ENCODE assay signal across 16 cellular contexts in genomic region chr5:91727452-91727851, GRCh38.
DNase-seq lines count a peak whose midpoint lies in the region; ATAC-seq, FAIRE-seq and TF ChIP-seq lines count a peak whose summit lies in the region.
"Had no signal": no experiment of that assay in that cellular context is flagged by ENCODE, and none has a peak within 500 bp of the region (broad histone marks: within the 10 kb centered on the region; RNA-seq: fewer than 3 reads in every experiment).

No MANE protein-coding gene starts in this region.

- H3F3A ChIP-seq in GM23338 (replicated peaks; ENCODE audit: low read depth), result no peaks in the 10 kb centered on the region

- no peak overlapping the region for H3K9ac ChIP-seq in mesendoderm (ENCODE audit: low read length)

- no peak overlapping the region for H3K4ac ChIP-seq in mesendoderm (ENCODE audit: low read depth, low read length)

- no CpG with 5 or more reads among the region's 2 CpGs for WGBS in mesendoderm (ENCODE audit: extremely low coverage, insufficient coverage, low lambda C conversion rate)
- 32 to 35% methylated on average over 2 of the region's 2 CpGs for WGBS in pancreas, 2 donors

- no peaks in the 10 kb centered on the region for H3K79me1 ChIP-seq in mesendoderm (ENCODE audit: low read length)

- H4K20me1 ChIP-seq in GM23338 (replicated peaks; ENCODE audit: insufficient read depth), result no peaks in the 10 kb centered on the region

- no peaks in the 10 kb centered on the region for H3K9me3 ChIP-seq in pancreas

- H3K27ac ChIP-seq in GM23338 (ENCODE audit: low read depth) (no peak overlapping the region), mesendoderm (ENCODE audit: low read depth, low read length) (no peak overlapping the region), pancreas (no peak overlapping the region)

- intact Hi-C loops in pancreas (cut with DNase I), result no loop called here

- no peaks in the 10 kb centered on the region for H3K9me2 ChIP-seq in GM23338 (ENCODE audit: insufficient read depth)

- H3K27me3 ChIP-seq in GM23338 (ENCODE audit: insufficient read depth) (no peaks in the 10 kb centered on the region), mesendoderm (ENCODE audit: insufficient read depth, low read length, poor library complexity) (no peaks in the 10 kb centered on the region), pancreas (no peaks in the 10 kb centered on the region)

- ATAC-seq in GM23338 (peak; percentile 93), WTC11 (peak; percentile 94), GM18909 (IDR thresholded peaks at IDR 0.05; ENCODE audit: poor library complexity, unreplicated experiment) (no peak), pancreas (no peak)
- ATAC-seq: HCT116 had no signal

- no peak overlapping the region for H2BK5ac ChIP-seq in mesendoderm (ENCODE audit: low read length)

- TF ChIP-seq CTCF in GM23338 (conservative IDR thresholded peaks at IDR 0.05; ENCODE audit: low read depth in 2 of 2) (no peak), WTC11 (IDR thresholded peaks at IDR 0.05) (no peak), pancreas (IDR thresholded peaks at IDR 0.05) (no peak)

- CTCF ChIA-PET in WTC11 (lab: Charles Lee), result interaction anchor here (1.0 kb wide), 1 partner anchor 85 kb away, joined by 3 read pairs; no protein-coding TSS in a partner anchor

- H3K4me1 Mint-ChIP-seq in GM23338 (peaks cover 35% of the 10 kb centered on the region), WTC11 (peaks cover 52% of the 10 kb centered on the region)

- H3K4me1 ChIP-seq in GM23338 (ENCODE audit: insufficient read depth), result peaks cover 22% of the 10 kb centered on the region
- H3K4me1 ChIP-seq in mesendoderm (ENCODE audit: control insufficient read depth, low read depth, low read length), result peaks cover 2% of the 10 kb centered on the region
- no peaks in the 10 kb centered on the region for H3K4me1 ChIP-seq in pancreas

- POLR2A ChIA-PET in WTC11 (lab: Charles Lee), result no interaction called here

- peak overlapping the region; percentile 16 for H3K4me2 ChIP-seq in GM23338
- no peak overlapping the region for H3K4me2 ChIP-seq in mesendoderm (ENCODE audit: low read length)

- H2AK5ac ChIP-seq in mesendoderm (ENCODE audit: low read length), result no peak overlapping the region

- no peak overlapping the region for H3K23ac ChIP-seq in mesendoderm (ENCODE audit: low read length)

- no peaks in the 10 kb centered on the region for H3K79me2 ChIP-seq in GM23338 (replicated peaks; ENCODE audit: insufficient read depth)
- no peaks in the 10 kb centered on the region for H3K79me2 ChIP-seq in mesendoderm (ENCODE audit: control insufficient read depth, insufficient read depth, low read length)

- H3K27ac Mint-ChIP-seq in GM23338, result no peak overlapping the region
- peak overlapping the region; percentile 7; the same call in 1 of the 2 replicates for H3K27ac Mint-ChIP-seq in WTC11
- H3K27ac Mint-ChIP-seq: T-helper 1 cell treated with Interleukin-12 subunit alpha and Interleukin-12 subunit beta and Interleukin-4 antibody, amounts not matched to agents 30 μg/mL and 1 μg/mL, for 36 hours had no signal

- no peaks in the 10 kb centered on the region for H3K9me3 Mint-ChIP-seq in GM23338
- H3K9me3 Mint-ChIP-seq in WTC11, result no peaks in the 10 kb centered on the region
- H3K9me3 Mint-ChIP-seq: T-helper 1 cell treated with Interleukin-12 subunit alpha and Interleukin-12 subunit beta and Interleukin-4 antibody, amounts not matched to agents 30 μg/mL and 1 μg/mL, for 36 hours had no signal

- no peak overlapping the region for H2BK120ac ChIP-seq in mesendoderm (ENCODE audit: low read depth, low read length)

- no peak overlapping the region for H4K5ac ChIP-seq in mesendoderm (ENCODE audit: low read length)

- H3K4me3 ChIP-seq in GM23338 (peak overlapping the region; percentile 4; the same call in 1 of the 2 replicates), mesendoderm (ENCODE audit: low read length) (no peak overlapping the region), pancreas (no peak overlapping the region)

- no peak for FAIRE-seq in pancreas (lab: Jason Lieb, UNC)

- no peak overlapping the region for H3K18ac ChIP-seq in mesendoderm (ENCODE audit: low read length)

- H3K4me3 Mint-ChIP-seq in GM23338, result peak overlapping the region; percentile 2; the same call in 1 of the 3 replicates
- peak overlapping the region; percentile 0 for H3K4me3 Mint-ChIP-seq in WTC11
- H3K4me3 Mint-ChIP-seq: T-helper 1 cell treated with Interleukin-12 subunit alpha and Interleukin-12 subunit beta and Interleukin-4 antibody, amounts not matched to agents 30 μg/mL and 1 μg/mL, for 36 hours had no signal

- no peak overlapping the region for H2AFZ ChIP-seq in GM23338

- no peaks in the 10 kb centered on the region for H3K36me3 ChIP-seq in GM23338 (ENCODE audit: insufficient read depth)
- H3K36me3 ChIP-seq in mesendoderm (ENCODE audit: control insufficient read depth, insufficient read depth, low read length), result no peaks in the 10 kb centered on the region
- H3K36me3 ChIP-seq in pancreas, result no peaks in the 10 kb centered on the region

- H3K36me3 Mint-ChIP-seq in GM23338 (ENCODE audit: low read depth) (no peaks in the 10 kb centered on the region), WTC11 (no peaks in the 10 kb centered on the region)

- no peak overlapping the region for H3K56ac ChIP-seq in mesendoderm (ENCODE audit: low read length)

- DNase-seq in GM23338 (ENCODE audit: low spot score), result peak; percentile 79
- peak; percentile 43 for DNase-seq in NCI-H446 treated with DMSO at 0.1 percent for 48 hours (lab: John Stamatoyannopoulos, UW)
- DNase-seq in WTC11 (ENCODE audit: low spot score), result no peak
- peak; percentile 51 for DNase-seq in mesendoderm
- DNase-seq in pancreas, result no peak
- no peak for DNase-seq in AG08396 (ENCODE audit: low spot score)
- DNase-seq: C1 segment of cervical spinal cord, GDM1, KG1, NCI-H1105 treated with DMSO at 0.1 percent for 48 hours, NCI-H1694 treated with DMSO at 0.1 percent for 48 hours, NCI-H748 treated with DMSO at 0.1 percent for 48 hours, SHP77 treated with DMSO at 0.1 percent for 48 hours had no signal

- H3K27me3 Mint-ChIP-seq in GM23338 (ENCODE audit: insufficient read depth, low read depth, poor library complexity), result no peaks in the 10 kb centered on the region
- H3K27me3 Mint-ChIP-seq in WTC11 (ENCODE audit: low read depth), result no peaks in the 10 kb centered on the region; the same call in 1 of the 2 replicates

- H4K8ac ChIP-seq in mesendoderm (ENCODE audit: low read depth, low read length), result no peak overlapping the region

- no peak overlapping the region for H2BK15ac ChIP-seq in mesendoderm (replicated peaks; ENCODE audit: low read depth)

TF ChIP-seq in GM23338, 12 proteins besides CTCF, POLR2A, EP300 and RAD21 (continues in another document):
- no peak for TF ChIP-seq EZH2phosphoT487 (IDR thresholded peaks at IDR 0.05; ENCODE audit: unreplicated experiment)

TF ChIP-seq in WTC11, 78 proteins besides CTCF, POLR2A, EP300 and RAD21 (continues in another document):
- TF ChIP-seq ELF4 (CRISPR knock-in tag; IDR thresholded peaks at IDR 0.05; ENCODE audit: low read depth) (no peak), GRHL2 (CRISPR knock-in tag; IDR thresholded peaks at IDR 0.05; ENCODE audit: insufficient replicate concordance, severe bottlenecking) (no peak), NR2C2 (CRISPR knock-in tag; IDR thresholded peaks at IDR 0.05) (no peak), ZNF416 (CRISPR knock-in tag; IDR thresholded peaks at IDR 0.05) (no peak)
- TF ChIP-seq, protein P1, sequence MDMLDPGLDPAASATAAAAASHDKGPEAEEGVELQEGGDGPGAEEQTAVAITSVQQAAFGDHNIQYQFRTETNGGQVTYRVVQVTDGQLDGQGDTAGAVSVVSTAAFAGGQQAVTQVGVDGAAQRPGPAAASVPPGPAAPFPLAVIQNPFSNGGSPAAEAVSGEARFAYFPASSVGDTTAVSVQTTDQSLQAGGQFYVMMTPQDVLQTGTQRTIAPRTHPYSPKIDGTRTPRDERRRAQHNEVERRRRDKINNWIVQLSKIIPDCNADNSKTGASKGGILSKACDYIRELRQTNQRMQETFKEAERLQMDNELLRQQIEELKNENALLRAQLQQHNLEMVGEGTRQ (CRISPR knock-in tag; IDR thresholded peaks at IDR 0.05), result no peak
- TF ChIP-seq, protein P2, sequence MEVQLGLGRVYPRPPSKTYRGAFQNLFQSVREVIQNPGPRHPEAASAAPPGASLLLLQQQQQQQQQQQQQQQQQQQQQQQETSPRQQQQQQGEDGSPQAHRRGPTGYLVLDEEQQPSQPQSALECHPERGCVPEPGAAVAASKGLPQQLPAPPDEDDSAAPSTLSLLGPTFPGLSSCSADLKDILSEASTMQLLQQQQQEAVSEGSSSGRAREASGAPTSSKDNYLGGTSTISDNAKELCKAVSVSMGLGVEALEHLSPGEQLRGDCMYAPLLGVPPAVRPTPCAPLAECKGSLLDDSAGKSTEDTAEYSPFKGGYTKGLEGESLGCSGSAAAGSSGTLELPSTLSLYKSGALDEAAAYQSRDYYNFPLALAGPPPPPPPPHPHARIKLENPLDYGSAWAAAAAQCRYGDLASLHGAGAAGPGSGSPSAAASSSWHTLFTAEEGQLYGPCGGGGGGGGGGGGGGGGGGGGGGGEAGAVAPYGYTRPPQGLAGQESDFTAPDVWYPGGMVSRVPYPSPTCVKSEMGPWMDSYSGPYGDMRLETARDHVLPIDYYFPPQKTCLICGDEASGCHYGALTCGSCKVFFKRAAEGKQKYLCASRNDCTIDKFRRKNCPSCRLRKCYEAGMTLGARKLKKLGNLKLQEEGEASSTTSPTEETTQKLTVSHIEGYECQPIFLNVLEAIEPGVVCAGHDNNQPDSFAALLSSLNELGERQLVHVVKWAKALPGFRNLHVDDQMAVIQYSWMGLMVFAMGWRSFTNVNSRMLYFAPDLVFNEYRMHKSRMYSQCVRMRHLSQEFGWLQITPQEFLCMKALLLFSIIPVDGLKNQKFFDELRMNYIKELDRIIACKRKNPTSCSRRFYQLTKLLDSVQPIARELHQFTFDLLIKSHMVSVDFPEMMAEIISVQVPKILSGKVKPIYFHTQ (CRISPR knock-in tag; IDR thresholded peaks at IDR 0.05), result no peak

Comparison
In these comparisons a context has a peak if more than half of its experiments do, and no peak if none do; other contexts are left out.
1. ATAC-seq: peak in GM23338 (single experiment) and WTC11 (single experiment); none in GM18909 (single experiment) and pancreas (0 of 4).
2. DNase-seq: peak in GM23338 (single experiment), NCI-H446 treated with DMSO at 0.1 percent for 48 hours (single experiment) and mesendoderm (single experiment); none in WTC11 (single experiment), pancreas (0 of 6) and AG08396 (single experiment).